1 cellular context compared by ENCODE assay signal in genomic region chr15:78353093-78353492, GRCh38.
A peak's percentile ranks its signal among the peaks of the same experiment; 100 is the strongest.
TF ChIP-seq lines count a peak whose summit lies in the region.

No MANE protein-coding gene starts in this region.

TF ChIP-seq in HepG2, 621 proteins besides CTCF, POLR2A, EP300 and RAD21:
- TF ChIP-seq NFYC (CRISPR knock-in tag; IDR thresholded peaks at IDR 0.05) (peak; percentile 61), BCL6 (CRISPR knock-in tag; IDR thresholded peaks at IDR 0.05) (no peak), RAD51 (IDR thresholded peaks at IDR 0.05; ENCODE audit: borderline replicate concordance) (peak; percentile 74)
- TF ChIP-seq, protein P1, sequence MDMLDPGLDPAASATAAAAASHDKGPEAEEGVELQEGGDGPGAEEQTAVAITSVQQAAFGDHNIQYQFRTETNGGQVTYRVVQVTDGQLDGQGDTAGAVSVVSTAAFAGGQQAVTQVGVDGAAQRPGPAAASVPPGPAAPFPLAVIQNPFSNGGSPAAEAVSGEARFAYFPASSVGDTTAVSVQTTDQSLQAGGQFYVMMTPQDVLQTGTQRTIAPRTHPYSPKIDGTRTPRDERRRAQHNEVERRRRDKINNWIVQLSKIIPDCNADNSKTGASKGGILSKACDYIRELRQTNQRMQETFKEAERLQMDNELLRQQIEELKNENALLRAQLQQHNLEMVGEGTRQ (IDR thresholded peaks at IDR 0.05; ENCODE audit: low read depth, low read length) = peak; percentile 82
- TF ChIP-seq, protein P1 (CRISPR knock-in tag; IDR thresholded peaks at IDR 0.05; ENCODE audit: borderline replicate concordance) = peak; percentile 43; the same call in 1 of the 2 replicates
TF ChIP-seq in HepG2: peak in this region for 3.
